Comparison of ENCODE assay signal across 3 cellular contexts in the genomic region with DNA sequence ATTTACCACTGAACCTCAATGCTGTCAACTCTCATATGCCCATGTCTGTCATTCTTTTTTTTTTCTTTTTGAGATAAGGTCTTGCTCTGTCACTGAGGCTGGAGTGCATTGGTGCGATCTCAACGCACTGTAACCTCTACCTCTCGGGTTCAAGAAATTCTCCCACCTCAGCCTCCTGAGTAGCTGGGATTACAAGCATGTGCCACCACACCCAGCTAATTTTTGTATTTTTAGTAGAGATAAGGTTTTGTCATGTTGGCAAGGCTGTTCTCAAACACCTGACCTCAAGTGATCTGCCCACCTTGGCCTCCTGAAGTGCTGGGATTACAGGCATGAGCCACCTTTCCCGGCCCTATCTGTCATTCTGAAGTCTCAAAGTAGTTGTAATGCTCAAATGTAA.
DNase-seq lines count a peak whose midpoint lies in the region; ATAC-seq, FAIRE-seq and TF ChIP-seq lines count a peak whose summit lies in the region.
"Not testable (repeated sequence)": the region's sequence is repeated elsewhere in the genome, so short reads cannot be mapped to it uniquely, and the experiment has no call there.

No MANE protein-coding gene starts in this region.

- CTCF ChIA-PET in K562 (lab: Yijun Ruan, JAX; ENCODE audit: low intra/inter-chr PET ratio) = not testable (repeated sequence)

- not testable (repeated sequence) for TF ChIP-seq POLR2A in K562 (conservative IDR thresholded peaks at IDR 0.05)

- H3K4me3 ChIP-seq in K562 = not testable (repeated sequence)

- H3K36me3 ChIP-seq in K562 (ENCODE audit: control insufficient read depth, insufficient read depth, low read length) = not testable (repeated sequence)

- not testable (repeated sequence) for H4K20me1 ChIP-seq in K562 (replicated peaks; ENCODE audit: control insufficient read depth, insufficient read depth, low read length)

- not testable (repeated sequence) for H3K27ac ChIP-seq in K562 (ENCODE audit: extremely low read depth, low read depth, low read length)
- H3K27ac ChIP-seq in epithelial cell of prostate = peak overlapping the region; percentile 64

- not testable (repeated sequence) for BruUV-seq in K562 (replicated peaks; lab: Mats Ljungman, UMichigan)

- 9% methylated on average over 1 of the region's 4 CpGs for WGBS in K562 (ENCODE audit: insufficient coverage, low coverage, missing lambda C conversion rate)

- not testable (repeated sequence) for TF ChIP-seq RAD21 in K562 (CRISPR knock-in tag; conservative IDR thresholded peaks at IDR 0.05 in 1 of 2, IDR thresholded peaks at IDR 0.05 in 1 of 2)

- intact Hi-C loops in K562 (cut with micrococcal nuclease); posterior vena cava (cut with DNase I): not testable (repeated sequence)

- not testable (repeated sequence) for H3K4me1 ChIP-seq in K562 (replicated peaks in 1 of 2; ENCODE audit: control insufficient read depth in 2 of 2, insufficient read depth in 2 of 2, low read length in 2 of 2)

- not testable (repeated sequence) for FAIRE-seq in K562 (lab: Jason Lieb, UNC)

- POLR2A ChIA-PET in K562 (lab: Yijun Ruan, JAX) = interaction anchor here (1.1 kb wide), 1 partner anchor 116 kb away, joined by 3 read pairs; no protein-coding TSS in a partner anchor

- in situ Hi-C loops in K562 (cut with MboI) = not testable (repeated sequence)

- not testable (repeated sequence) for H3K4me2 ChIP-seq in K562 (ENCODE audit: insufficient read depth, low read length)

- H3K27me3 ChIP-seq in K562 (ENCODE audit: control insufficient read depth in 2 of 2, insufficient read depth in 2 of 2, low read length in 2 of 2) = peaks cover 20 to 59% of the 10 kb centered on the region in 2 experiments

- not testable (repeated sequence) for H3K9ac ChIP-seq in K562 (ENCODE audit: insufficient read depth in 1 of 2, low read depth in 2 of 2, low read length in 2 of 2)

- H3K9me3 ChIP-seq in K562 (replicated peaks; ENCODE audit: control insufficient read depth, insufficient read depth, low read depth, low read length) = not testable (repeated sequence)

- not testable (repeated sequence) for H3K79me2 ChIP-seq in K562 (ENCODE audit: control insufficient read depth, insufficient read depth, low read length)

- not testable (repeated sequence) for H3K9me1 ChIP-seq in K562 (ENCODE audit: control insufficient read depth, insufficient read depth, low read length)

- ATAC-seq in K562 = not testable (repeated sequence)

- DNase-seq in K562 (ENCODE audit: extremely low read depth in 1 of 4, low spot score in 3 of 4); epithelial cell of prostate (ENCODE audit: low read depth, low spot score): not testable (repeated sequence)
- DNase-seq in posterior vena cava (ENCODE audit: low spot score) = peak; percentile 2

- TF ChIP-seq EP300 in K562 (IDR thresholded peaks at IDR 0.05; ENCODE audit: low read length) = not testable (repeated sequence)

- not testable (repeated sequence) for H2AFZ ChIP-seq in K562 (ENCODE audit: low read depth, low read length)

- TF ChIP-seq CTCF in K562 (IDR thresholded peaks at IDR 0.05 in 2 of 3, conservative IDR thresholded peaks at IDR 0.05 in 1 of 3; ENCODE audit: insufficient read depth in 2 of 3, low read depth in 1 of 3, low read length in 3 of 3) = not testable (repeated sequence)

TF ChIP-seq in K562, 482 proteins besides CTCF, POLR2A, EP300 and RAD21:
- TF ChIP-seq, protein P1, sequence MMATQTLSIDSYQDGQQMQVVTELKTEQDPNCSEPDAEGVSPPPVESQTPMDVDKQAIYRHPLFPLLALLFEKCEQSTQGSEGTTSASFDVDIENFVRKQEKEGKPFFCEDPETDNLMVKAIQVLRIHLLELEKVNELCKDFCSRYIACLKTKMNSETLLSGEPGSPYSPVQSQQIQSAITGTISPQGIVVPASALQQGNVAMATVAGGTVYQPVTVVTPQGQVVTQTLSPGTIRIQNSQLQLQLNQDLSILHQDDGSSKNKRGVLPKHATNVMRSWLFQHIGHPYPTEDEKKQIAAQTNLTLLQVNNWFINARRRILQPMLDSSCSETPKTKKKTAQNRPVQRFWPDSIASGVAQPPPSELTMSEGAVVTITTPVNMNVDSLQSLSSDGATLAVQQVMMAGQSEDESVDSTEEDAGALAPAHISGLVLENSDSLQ (IDR thresholded peaks at IDR 0.05) = 0 out of 2 replicates have a peak, but pooled peaks have one; percentile 12
- peak; percentile 68 for TF ChIP-seq CBFA2T3 (IDR thresholded peaks at IDR 0.05)
- peak; percentile 52; the same call in 1 of the 2 replicates for TF ChIP-seq TAL1 (IDR thresholded peaks at IDR 0.05)
